In the genomic region with DNA sequence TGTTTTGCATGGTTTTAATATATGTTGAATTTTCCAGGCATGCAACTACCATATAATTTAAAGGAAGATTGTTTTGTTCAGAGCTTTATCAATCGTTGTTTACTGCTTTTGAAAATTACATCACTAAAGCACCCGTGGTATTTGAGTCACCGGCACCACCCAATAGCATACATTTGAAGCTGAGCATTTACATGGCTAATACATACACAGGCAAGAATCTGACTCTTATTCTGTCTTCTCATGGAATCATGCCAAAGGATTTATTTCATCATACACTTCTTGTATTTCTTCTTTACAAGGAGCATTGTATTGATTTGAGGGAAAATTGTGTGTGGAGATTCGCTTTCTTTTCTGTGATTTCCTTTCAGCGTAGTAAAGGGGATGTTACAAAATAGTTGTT, we compare ENCODE assay signal across 20 cellular contexts. TPM values are rescaled to one million over a fixed set of nuclear protein-coding genes. Genes with fewer than 3 reads are reported as not detected.
DNase-seq lines count a peak whose midpoint lies in the region; ATAC-seq and TF ChIP-seq lines count a peak whose summit lies in the region.
"Had no signal": no experiment of that assay in that cellular context is flagged by ENCODE, and none has a peak within 500 bp of the region (broad histone marks: within the 10 kb centered on the region; RNA-seq: fewer than 3 reads in every experiment).

No MANE protein-coding gene starts in this region.

- H3K4me1 ChIP-seq in adipocyte (ENCODE audit: control insufficient read depth, insufficient read depth, low read length) (no peaks in the 10 kb centered on the region), foreskin keratinocyte (peaks cover 20% of the 10 kb centered on the region)
- H3K4me1 ChIP-seq: BLaER1, upper lobe of left lung had no signal

- H3K9ac ChIP-seq in adipocyte (ENCODE audit: low read length) = no peak overlapping the region
- H3K9ac ChIP-seq: BLaER1 had no signal

- H3K4me3 ChIP-seq in adipocyte (ENCODE audit: low read length) = no peak overlapping the region
- H3K4me3 ChIP-seq: BLaER1, upper lobe of left lung had no signal

- no peaks in the 10 kb centered on the region for H3K9me3 ChIP-seq in adipocyte (ENCODE audit: control insufficient read depth, low read length)
- H3K9me3 ChIP-seq: BLaER1, upper lobe of left lung had no signal

- TF ChIP-seq CTCF in foreskin keratinocyte (conservative IDR thresholded peaks at IDR 0.05) = no peak

- peak; percentile 71 for ATAC-seq in foreskin keratinocyte

- DNase-seq in SKM-1 treated with dmso at 0.1 percent for 144 hours (lab: John Stamatoyannopoulos, UW; ENCODE audit: unreplicated experiment) = peak; percentile 7
- DNase-seq in SKM-1 (lab: John Stamatoyannopoulos, UW; ENCODE audit: unreplicated experiment) = no peak
- DNase-seq in adipocyte (ENCODE audit: low read depth) = peak; percentile 27
- peak in 1 of 2 donors; percentile 80 for DNase-seq in foreskin keratinocyte
- no peak for DNase-seq in NCI-H2107 (lab: John Stamatoyannopoulos, UW)
- no peak for DNase-seq in HK-2 (ENCODE audit: unreplicated experiment)
- DNase-seq in KG1 (lab: John Stamatoyannopoulos, UW) = no peak
- DNase-seq in NCI-H2107 treated with DMSO at 0.1 percent for 48 hours (lab: John Stamatoyannopoulos, UW; ENCODE audit: unreplicated experiment) = no peak
- DNase-seq: aorta, DMS 273 treated with DMSO at 0.1 percent for 48 hours, NCI-H187 treated with DMSO at 0.1 percent for 48 hours, nephron progenitor cell had no signal

- H3K27ac ChIP-seq in foreskin keratinocyte = no peak overlapping the region
- H3K27ac ChIP-seq: BLaER1, upper lobe of left lung had no signal

- peaks cover 6% of the 10 kb centered on the region for H3K27me3 ChIP-seq in adipocyte (replicated peaks; ENCODE audit: control insufficient read depth, insufficient read depth, low read length)
- no peaks in the 10 kb centered on the region for H3K27me3 ChIP-seq in foreskin keratinocyte
- H3K27me3 ChIP-seq: BLaER1, upper lobe of left lung had no signal

- H3K36me3 ChIP-seq in adipocyte (ENCODE audit: control insufficient read depth, insufficient read depth, low read length, severe bottlenecking) = no peaks in the 10 kb centered on the region
- H3K36me3 ChIP-seq: BLaER1, upper lobe of left lung had no signal

RNA-seq across cellular contexts. Expression of gene CD3E, which starts 13.1 kb away (rescaled TPM):
- not detected in 2 replicates for total RNA-seq in foreskin keratinocyte
- polyA plus RNA-seq in foreskin keratinocyte = not detected in 2 replicates
- total RNA-seq: A673, fibroblast of lung, H4, NCI-H460, progenitor cell of endocrine pancreas, skeletal muscle tissue had no signal
- polyA plus RNA-seq: fibroblast of lung had no signal

RNA-seq across cellular contexts. Expression of gene MPZL2, which starts 27.4 kb away (rescaled TPM):
- 50.1 and 62.0 TPM in 2 replicates for total RNA-seq in foreskin keratinocyte
- 25.3 and 34.0 TPM in 2 replicates for polyA plus RNA-seq in foreskin keratinocyte
- total RNA-seq: A673, fibroblast of lung had no signal
- polyA plus RNA-seq: fibroblast of lung had no signal

RNA-seq across cellular contexts. Expression of gene MPZL3, which starts 39.3 kb away (rescaled TPM):
- 9.8 and 11.5 TPM in 2 replicates for total RNA-seq in foreskin keratinocyte
- 4.2 and 4.3 TPM in 2 replicates for polyA plus RNA-seq in foreskin keratinocyte

RNA-seq across cellular contexts. Expression of gene CD3D, which starts 51.1 kb away (rescaled TPM):
- total RNA-seq in foreskin keratinocyte = not detected in 2 replicates
- polyA plus RNA-seq in foreskin keratinocyte = not detected in 2 replicates
- total RNA-seq: A673, fibroblast of lung, H4, NCI-H460, progenitor cell of endocrine pancreas, skeletal muscle tissue had no signal
- polyA plus RNA-seq: fibroblast of lung had no signal

RNA-seq across cellular contexts. Expression of gene CD3G, which starts 52.7 kb away (rescaled TPM):
- total RNA-seq in foreskin keratinocyte = not detected in 2 replicates
- not detected in 2 replicates for polyA plus RNA-seq in foreskin keratinocyte
- total RNA-seq: A673, fibroblast of lung, H4, NCI-H460, progenitor cell of endocrine pancreas had no signal
- polyA plus RNA-seq: aorta, fibroblast of lung had no signal

Comparison
In these comparisons a context has a peak if more than half of its experiments do, and no peak if none do; other contexts are left out.
1. DNase-seq: peak in SKM-1 treated with dmso at 0.1 percent for 144 hours (single experiment) and adipocyte (single experiment); none in SKM-1 (single experiment), NCI-H2107 (single experiment), HK-2 (single experiment), KG1 (single experiment) and NCI-H2107 treated with DMSO at 0.1 percent for 48 hours (single experiment).